Comparison of ENCODE assay signal across 1 cellular context in genomic region chr12:85280138-85280983, GRCh38.
TF ChIP-seq lines count a peak whose summit lies in the region.

ALX1 (plus strand) TSS chr12:85280220; CDS start chr12:85280262, 42 bp downstream.

TF ChIP-seq in IMR-90, 13 proteins besides CTCF, POLR2A, EP300 and RAD21:
- no peak for TF ChIP-seq MAZ (IDR thresholded peaks at IDR 0.05; ENCODE audit: borderline replicate concordance, low read depth, low read length)
- TF ChIP-seq CHD1 (IDR thresholded peaks at IDR 0.05; ENCODE audit: low read depth, low read length) = no peak
- TF ChIP-seq, protein P1, sequence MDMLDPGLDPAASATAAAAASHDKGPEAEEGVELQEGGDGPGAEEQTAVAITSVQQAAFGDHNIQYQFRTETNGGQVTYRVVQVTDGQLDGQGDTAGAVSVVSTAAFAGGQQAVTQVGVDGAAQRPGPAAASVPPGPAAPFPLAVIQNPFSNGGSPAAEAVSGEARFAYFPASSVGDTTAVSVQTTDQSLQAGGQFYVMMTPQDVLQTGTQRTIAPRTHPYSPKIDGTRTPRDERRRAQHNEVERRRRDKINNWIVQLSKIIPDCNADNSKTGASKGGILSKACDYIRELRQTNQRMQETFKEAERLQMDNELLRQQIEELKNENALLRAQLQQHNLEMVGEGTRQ (IDR thresholded peaks at IDR 0.05; ENCODE audit: low read depth, low read length) = no peak
- no peak for TF ChIP-seq SMC3 (IDR thresholded peaks at IDR 0.05; ENCODE audit: low read depth, low read length)
- no peak for TF ChIP-seq CEBPB (IDR thresholded peaks at IDR 0.05; ENCODE audit: low read depth, low read length)
- TF ChIP-seq BHLHE40 (IDR thresholded peaks at IDR 0.05; ENCODE audit: low read depth, low read length) = no peak
- TF ChIP-seq MAFK (IDR thresholded peaks at IDR 0.05; ENCODE audit: low read depth, low read length) = no peak
- TF ChIP-seq NFE2L2 (IDR thresholded peaks at IDR 0.05; ENCODE audit: low read depth, low read length) = no peak
- TF ChIP-seq MXI1 (IDR thresholded peaks at IDR 0.05; ENCODE audit: borderline replicate concordance, low read depth, low read length) = no peak
- no peak for TF ChIP-seq FOS (IDR thresholded peaks at IDR 0.05; ENCODE audit: low read depth, low read length)
- no peak for TF ChIP-seq RCOR1 (IDR thresholded peaks at IDR 0.05; ENCODE audit: insufficient replicate concordance, low read length)
- no peak for TF ChIP-seq RFX5 (IDR thresholded peaks at IDR 0.05; ENCODE audit: low read depth, low read length)
- TF ChIP-seq, protein P2, sequence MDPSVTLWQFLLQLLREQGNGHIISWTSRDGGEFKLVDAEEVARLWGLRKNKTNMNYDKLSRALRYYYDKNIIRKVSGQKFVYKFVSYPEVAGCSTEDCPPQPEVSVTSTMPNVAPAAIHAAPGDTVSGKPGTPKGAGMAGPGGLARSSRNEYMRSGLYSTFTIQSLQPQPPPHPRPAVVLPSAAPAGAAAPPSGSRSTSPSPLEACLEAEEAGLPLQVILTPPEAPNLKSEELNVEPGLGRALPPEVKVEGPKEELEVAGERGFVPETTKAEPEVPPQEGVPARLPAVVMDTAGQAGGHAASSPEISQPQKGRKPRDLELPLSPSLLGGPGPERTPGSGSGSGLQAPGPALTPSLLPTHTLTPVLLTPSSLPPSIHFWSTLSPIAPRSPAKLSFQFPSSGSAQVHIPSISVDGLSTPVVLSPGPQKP (IDR thresholded peaks at IDR 0.05; ENCODE audit: borderline replicate concordance, low read depth, low read length) = no peak
